ENCODE assay signal across 1 cellular context in genomic region chr19:4547303-4548237, GRCh38.
TF ChIP-seq lines count a peak whose summit lies in the region.

No MANE protein-coding gene starts in this region.

TF ChIP-seq in endothelial cell of umbilical vein, 7 proteins besides CTCF, POLR2A, EP300 and RAD21 (continued from another document):
- no peak for TF ChIP-seq GATA2 (IDR thresholded peaks at IDR 0.05; ENCODE audit: insufficient read depth, insufficient read length, low read depth, low read length)
- TF ChIP-seq EZH2 (IDR thresholded peaks at IDR 0.05; ENCODE audit: borderline replicate concordance, low read depth, low read length, severe bottlenecking) = no peak
- no peak for TF ChIP-seq POLR2AphosphoS5 (IDR thresholded peaks at IDR 0.05; ENCODE audit: insufficient read depth, low read depth, low read length)
- TF ChIP-seq JUN (IDR thresholded peaks at IDR 0.05; ENCODE audit: borderline replicate concordance, insufficient read depth, insufficient read length, low read depth) = no peak
- no peak for TF ChIP-seq FOS (IDR thresholded peaks at IDR 0.05; ENCODE audit: borderline replicate concordance, insufficient read depth, low read length)
- no peak for TF ChIP-seq MYC (IDR thresholded peaks at IDR 0.05; ENCODE audit: low read depth, low read length)
